16 cellular contexts compared by ENCODE assay signal in the genomic region with DNA sequence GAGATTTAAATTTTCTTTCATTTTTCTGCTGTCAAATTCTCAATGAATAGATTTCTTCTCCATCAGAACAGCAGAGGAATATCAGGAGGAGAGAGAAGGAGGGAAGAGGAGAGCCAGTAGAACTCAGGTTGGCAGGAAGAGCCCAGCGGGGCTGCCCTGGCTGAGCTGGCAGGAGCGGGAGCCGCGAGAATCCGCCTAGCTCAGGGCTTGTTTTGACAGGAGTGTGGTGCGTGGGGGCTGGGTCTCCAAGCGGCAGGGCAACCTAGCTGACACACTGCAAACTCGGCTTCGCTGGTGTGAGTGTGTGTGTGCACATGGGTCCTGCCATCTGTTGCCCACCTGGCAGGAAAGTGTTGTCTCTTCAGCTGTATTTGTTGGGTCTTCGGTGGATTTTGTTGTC. TPM values are rescaled to one million over a fixed set of nuclear protein-coding genes. Genes with fewer than 3 reads are reported as not detected.
DNase-seq lines count a peak whose midpoint lies in the region; ATAC-seq, FAIRE-seq and TF ChIP-seq lines count a peak whose summit lies in the region.
"Had no signal": no experiment of that assay in that cellular context is flagged by ENCODE, and none has a peak within 500 bp of the region (broad histone marks: within the 10 kb centered on the region; RNA-seq: fewer than 3 reads in every experiment).

No MANE protein-coding gene starts in this region.

- intact Hi-C loops in left ventricle myocardium superior (cut with micrococcal nuclease), result no loop called here
- intact Hi-C loops in cardiac septum (cut with DNase I), result no loop called here

- H3K27ac ChIP-seq in RWPE2 (ENCODE audit: poor library complexity, severe bottlenecking) (peak overlapping the region; percentile 23), keratinocyte (ENCODE audit: control insufficient read depth, insufficient read depth, low read length) (peak overlapping the region; percentile 34)
- H3K27ac ChIP-seq: cardiac muscle cell, esophagus muscularis mucosa, ovary had no signal

- TF ChIP-seq CTCF in RWPE2 (IDR thresholded peaks at IDR 0.05; ENCODE audit: poor library complexity, severe bottlenecking) (no peak), keratinocyte (optimal IDR thresholded peaks at IDR 0.05 in 1 of 3, IDR thresholded peaks at IDR 0.05 in 1 of 3, conservative IDR thresholded peaks at IDR 0.05 in 1 of 3; ENCODE audit: extremely low read depth in 1 of 3, insufficient read depth in 2 of 3, low read length in 3 of 3) (no peak)

- peak; percentile 90 for FAIRE-seq in keratinocyte (lab: Jason Lieb, UNC)

- no peaks in the 10 kb centered on the region for H3K79me2 ChIP-seq in keratinocyte (ENCODE audit: control insufficient read depth, insufficient read depth, low read length)

- H3K4me1 ChIP-seq in RWPE2 (ENCODE audit: insufficient read depth, poor library complexity, severe bottlenecking), result peaks cover 23% of the 10 kb centered on the region
- H3K4me1 ChIP-seq in keratinocyte (ENCODE audit: control insufficient read depth, extremely low read depth, insufficient read depth, low read length), result peaks cover 37% of the 10 kb centered on the region
- H3K4me1 ChIP-seq: esophagus muscularis mucosa had no signal

- no peaks in the 10 kb centered on the region for H3K36me3 ChIP-seq in RWPE2 (ENCODE audit: low read depth)
- no peaks in the 10 kb centered on the region for H3K36me3 ChIP-seq in keratinocyte (ENCODE audit: control insufficient read depth in 2 of 2, extremely low read depth in 1 of 2, insufficient read depth in 2 of 2, low read length in 2 of 2)
- H3K36me3 ChIP-seq: cardiac muscle cell, esophagus muscularis mucosa, ovary had no signal

- ATAC-seq in left ventricle myocardium superior, result peak; percentile 52
- peak; percentile 78 for ATAC-seq in RWPE2 (ENCODE audit: low read depth)
- no peak for ATAC-seq in GM18502 (IDR thresholded peaks at IDR 0.05; ENCODE audit: poor library complexity, unreplicated experiment)
- no peak for ATAC-seq in GM19395 (IDR thresholded peaks at IDR 0.05; ENCODE audit: unreplicated experiment)

- no peak overlapping the region for H3K9ac ChIP-seq in keratinocyte (ENCODE audit: control insufficient read depth, extremely low read depth, insufficient read depth, low read length)

- H3K4me3 ChIP-seq in RWPE2 (ENCODE audit: severe bottlenecking), result no peak overlapping the region
- H3K4me3 ChIP-seq in keratinocyte (ENCODE audit: control insufficient read depth in 2 of 3, extremely low read depth in 1 of 3, insufficient read depth in 2 of 3, low read depth in 1 of 3, low read length in 3 of 3), result no peak overlapping the region
- H3K4me3 ChIP-seq: cardiac muscle cell, esophagus muscularis mucosa, ovary had no signal

- no peaks in the 10 kb centered on the region for H3K9me1 ChIP-seq in keratinocyte (ENCODE audit: control insufficient read depth, extremely low read depth, insufficient read depth, low read length)

- H3K4me2 ChIP-seq in keratinocyte (ENCODE audit: control insufficient read depth, extremely low read depth, insufficient read depth, low read depth, low read length), result peak overlapping the region; percentile 46

- no peak overlapping the region for H2AFZ ChIP-seq in keratinocyte (ENCODE audit: control insufficient read depth, low read length)

- H3K9me3 ChIP-seq in RWPE2 (ENCODE audit: severe bottlenecking) (no peaks in the 10 kb centered on the region), keratinocyte (ENCODE audit: control insufficient read depth, low read depth, low read length) (no peaks in the 10 kb centered on the region)
- H3K9me3 ChIP-seq: esophagus muscularis mucosa, ovary had no signal

- no peaks in the 10 kb centered on the region for H4K20me1 ChIP-seq in keratinocyte (ENCODE audit: control insufficient read depth, extremely low read depth, insufficient read depth, low read length)

- H3K27me3 ChIP-seq in RWPE2 (ENCODE audit: insufficient read depth, poor library complexity, severe bottlenecking) (no peaks in the 10 kb centered on the region), keratinocyte (ENCODE audit: control insufficient read depth, extremely low read depth, insufficient read depth, low read length) (no peaks in the 10 kb centered on the region)
- H3K27me3 ChIP-seq: cardiac muscle cell, esophagus muscularis mucosa, ovary had no signal

- dilution Hi-C loops in keratinocyte (cut with MboI; ENCODE audit: extremely low pct_ligation_motif_present, low sequenced_read_pairs), result no loop called here

- no peak for DNase-seq in left ventricle myocardium superior
- no peak for DNase-seq in cardiac septum (ENCODE audit: low spot score)
- DNase-seq in RWPE2 (ENCODE audit: low spot score), result no peak
- no peak for DNase-seq in keratinocyte (ENCODE audit: low read depth, low spot score)
- DNase-seq in Kasumi-1 (lab: John Stamatoyannopoulos, UW), result no peak
- no peak for DNase-seq in T-helper 2 cell
- DNase-seq: activated CD4-positive, alpha-beta memory T cell treated with anti-CD3 and anti-CD28 coated beads, Interleukin-2, amount 10 ng/mL, durations not matched to agents 7 days and 5 days; activated gamma-delta T cell; HCEC 1CT; mesendoderm; NCI-H1436 treated with DMSO at 0.1 percent for 48 hours; ovary had no signal

RNA-seq across cellular contexts. Expression of a gene that starts 27.9 kb away (rescaled TPM):
- total RNA-seq in left ventricle myocardium superior (82.9 TPM), cardiac septum (80.3 TPM)
- polyA plus RNA-seq in keratinocyte, result 17.8 to 31.2 TPM (median 23.0 TPM) in 3 replicates
- 5.9 TPM for polyA plus RNA-seq in keratinocyte (2011; ENCODE audit: low read depth)
- polyA plus RNA-seq in keratinocyte (2011; cell fraction: cytosol; rRNA removed), result 17.0 and 40.3 TPM in 2 replicates
- 69.0 and 79.0 TPM in 2 replicates for polyA plus RNA-seq in keratinocyte (2011; cell fraction: nucleus; rRNA removed)
- polyA plus RNA-seq in keratinocyte (2012; ENCODE audit: low replicate concordance), result 19.6 and 63.8 TPM in 2 replicates
- polyA minus RNA-seq in keratinocyte, result 11.9 to 55.2 TPM (median 18.5 TPM) in 3 replicates
- 51.2 TPM for polyA minus RNA-seq in keratinocyte (2011; cell fraction: cytosol; rRNA and poly(A)+ RNA removed)
- polyA minus RNA-seq in keratinocyte (2011; cell fraction: nucleus; rRNA and poly(A)+ RNA removed), result 45.5 TPM in 2 replicates
- total RNA-seq: activated CD4-positive, alpha-beta memory T cell treated with anti-CD3 and anti-CD28 coated beads, Interleukin-2, amount 10 ng/mL, durations not matched to agents 7 days and 5 days had no signal

Comparison
In these comparisons a context has a peak if more than half of its experiments do, and no peak if none do; other contexts are left out.
1. ATAC-seq: peak in left ventricle myocardium superior (single experiment) and RWPE2 (single experiment); none in GM18502 (single experiment) and GM19395 (single experiment).